In the genomic region with DNA sequence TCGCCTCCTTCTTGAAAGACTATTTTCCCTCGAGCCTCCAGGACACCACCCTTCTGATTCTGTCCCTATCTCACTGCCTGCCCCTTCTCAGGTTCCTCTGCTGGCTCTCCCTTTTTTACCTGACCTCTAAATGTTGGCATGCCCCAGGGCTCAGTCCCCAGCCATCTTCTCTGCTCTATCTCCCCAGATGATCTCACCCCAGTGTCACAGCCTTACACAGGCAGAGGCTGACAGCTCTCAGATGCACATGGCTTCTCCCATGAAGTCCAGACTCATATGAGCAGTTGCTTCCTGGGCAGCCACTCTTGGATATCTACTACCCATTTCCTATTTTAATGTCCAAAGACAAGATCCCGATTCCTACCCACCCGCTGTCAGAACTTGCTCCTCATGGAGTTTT, we compare ENCODE assay signal across 19 cellular contexts. TPM values are rescaled to one million over a fixed set of nuclear protein-coding genes. Genes with fewer than 3 reads are reported as not detected.
DNase-seq lines count a peak whose midpoint lies in the region; ATAC-seq and TF ChIP-seq lines count a peak whose summit lies in the region.
"Had no signal": no experiment of that assay in that cellular context is flagged by ENCODE, and none has a peak within 500 bp of the region (broad histone marks: within the 10 kb centered on the region; RNA-seq: fewer than 3 reads in every experiment).

No MANE protein-coding gene starts in this region.

- no peak overlapping the region for H3K4me3 Mint-ChIP-seq in neural crest cell
- H3K4me3 Mint-ChIP-seq: CD4-positive, alpha-beta T cell; CD8-positive, alpha-beta T cell had no signal

- H3K4me3 ChIP-seq in WERI-Rb-1 (ENCODE audit: low read depth, low read length) (no peak overlapping the region), psoas muscle (no peak overlapping the region)
- H3K4me3 ChIP-seq: BLaER1 had no signal

- peaks cover 2% of the 10 kb centered on the region for H3K9me3 Mint-ChIP-seq in neural crest cell
- H3K9me3 Mint-ChIP-seq: CD4-positive, alpha-beta T cell; CD8-positive, alpha-beta T cell had no signal

- H3K36me3 ChIP-seq in WERI-Rb-1 (peaks cover 100% of the 10 kb centered on the region), psoas muscle (ENCODE audit: insufficient read depth in 1 of 2, low read depth in 1 of 2) (peaks cover 4 to 15% of the 10 kb centered on the region in 2 donors)
- H3K36me3 ChIP-seq: BE2C, BLaER1 had no signal

- peak overlapping the region; percentile 13 for H3K27ac Mint-ChIP-seq in neural crest cell (ENCODE audit: unreplicated experiment)
- H3K27ac Mint-ChIP-seq: CD4-positive, alpha-beta T cell; CD8-positive, alpha-beta T cell had no signal

- 50 to 84% (median 53%) methylated on average over 4 of the region's 4 CpGs for WGBS in psoas muscle, 3 donors

- DNase-seq in WERI-Rb-1 (no peak), neural crest cell (ENCODE audit: low read depth, low spot score) (no peak), psoas muscle (no peak), C1 segment of cervical spinal cord (lab: John Stamatoyannopoulos, UW) (no peak)
- DNase-seq in activated CD4-positive, alpha-beta T cell treated with anti-CD3 and anti-CD28 coated beads, Interleukin-2, amount 50 U/mL, for 1 hour, result no peak
- DNase-seq in NK-92 treated with Interleukin-12 subunit alpha and Interleukin-12 subunit beta, amount 100 ng/mL, for 24 hours (lab: John Stamatoyannopoulos, UW), result no peak
- DNase-seq: 8988T; ACHN; BE2C; Caco-2; Calu3; CD4-positive, alpha-beta T cell; CD8-positive, alpha-beta T cell; DMS79 treated with DMSO at 0.1 percent for 48 hours; GF-D8 had no signal

- H3K9me3 ChIP-seq in WERI-Rb-1 (ENCODE audit: severe bottlenecking) (no peaks in the 10 kb centered on the region), psoas muscle (no peaks in the 10 kb centered on the region)
- H3K9me3 ChIP-seq: BE2C, BLaER1, Caco-2 had no signal

- ATAC-seq in psoas muscle, result peak in 3 of 4 donors; percentile 38 to 65 (median 51)
- ATAC-seq: CD8-positive, alpha-beta T cell had no signal

- H3K27me3 ChIP-seq in WERI-Rb-1 (ENCODE audit: insufficient read depth, low read depth, severe bottlenecking) (no peaks in the 10 kb centered on the region), psoas muscle (ENCODE audit: insufficient read depth in 3 of 3, low read length in 2 of 3) (peaks cover 0 to 5% (median 0%) of the 10 kb centered on the region in 3 donors)

- peaks cover 7% of the 10 kb centered on the region for H3K4me1 Mint-ChIP-seq in neural crest cell

- H3K4me1 ChIP-seq in psoas muscle, result peaks cover 9% of the 10 kb centered on the region
- H3K4me1 ChIP-seq: BE2C, BLaER1, Caco-2 had no signal

- intact Hi-C loops in psoas muscle (cut with DNase I), result loop anchor here (5.0 kb wide), 1 partner anchor 140 kb away; no protein-coding TSS in a partner anchor

- TF ChIP-seq CTCF in WERI-Rb-1 (IDR thresholded peaks at IDR 0.05; ENCODE audit: low read depth, low read length) (no peak), neural crest cell (conservative IDR thresholded peaks at IDR 0.05) (no peak), psoas muscle (IDR thresholded peaks at IDR 0.05) (no peak)

- H3K27ac ChIP-seq in WERI-Rb-1 (0 out of 2 replicates have a peak overlapping the region, but pooled peaks have one; percentile 3), psoas muscle (peak overlapping the region; percentile 53)
- H3K27ac ChIP-seq: BLaER1, C4-2B had no signal

- no peaks in the 10 kb centered on the region for H3K36me3 Mint-ChIP-seq in neural crest cell (ENCODE audit: low read depth)
- H3K36me3 Mint-ChIP-seq: CD8-positive, alpha-beta T cell had no signal

- no peaks in the 10 kb centered on the region for H3K27me3 Mint-ChIP-seq in neural crest cell (ENCODE audit: low read depth)

RNA-seq across cellular contexts. Expression of a gene that starts 37.5 kb away (rescaled TPM):
- total RNA-seq in neural crest cell (6.7 and 6.8 TPM in 2 replicates), psoas muscle (10 to 100 TPM in 2 of 4 donors, 1 to 10 TPM in 2; 2.8 to 20.4 (median 10.7) TPM)
- polyA plus RNA-seq in psoas muscle, result 10 to 100 TPM in 2 of 3 donors, 1 to 10 TPM in 1; 7.1 to 45.9 (median 17.4) TPM
- total RNA-seq: A673; Caco-2; Calu3; CD4-positive, alpha-beta T cell; CD8-positive, alpha-beta T cell had no signal
- polyA plus RNA-seq: AG04450 had no signal

RNA-seq across cellular contexts. Expression of a gene that starts 50.9 kb away (rescaled TPM):
- total RNA-seq in neural crest cell (not detected in 2 replicates), psoas muscle (under 1 TPM in 2 of 4 donors, not detected in 2; 0.25 to 0.36 TPM)
- polyA plus RNA-seq in psoas muscle, result under 1 TPM in 2 of 3 donors, not detected in 1; 0.04 to 0.07 TPM
- total RNA-seq: A673; Caco-2; Calu3; CD4-positive, alpha-beta T cell; CD8-positive, alpha-beta T cell had no signal
- polyA plus RNA-seq: AG04450 had no signal
